ENCODE assay signal across 8 cellular contexts in genomic region chr6:144344651-144345050, GRCh38. TPM values are rescaled to one million over a fixed set of nuclear protein-coding genes. Genes with fewer than 3 reads are reported as not detected.
DNase-seq lines count a peak whose midpoint lies in the region; ATAC-seq and TF ChIP-seq lines count a peak whose summit lies in the region.

No MANE protein-coding gene starts in this region.

- TF ChIP-seq CTCF in right atrium auricular region (IDR thresholded peaks at IDR 0.05), result no peak
- TF ChIP-seq CTCF in MCF 10A (IDR thresholded peaks at IDR 0.05; ENCODE audit: unreplicated experiment), result no peak

- 16% methylated on average over 5 of the region's 5 CpGs for WGBS in thymus
- WGBS in trophoblast cell (ENCODE audit: extremely low coverage, insufficient coverage, insufficient read length), result no CpG with 5 or more reads among the region's 5 CpGs

- H3K14ac ChIP-seq in trophoblast cell (ENCODE audit: low read length), result no peak overlapping the region

- no peak overlapping the region for H2BK120ac ChIP-seq in trophoblast cell (ENCODE audit: insufficient read depth, low read length, poor library complexity)

- H3K4me1 ChIP-seq in right atrium auricular region (peaks cover 0 to 61% of the 10 kb centered on the region in 2 donors), thymus (ENCODE audit: control insufficient read depth, insufficient read depth, low read length) (peaks cover 18% of the 10 kb centered on the region), trophoblast cell (ENCODE audit: control insufficient read depth in 1 of 2, insufficient read depth in 2 of 2, low read length in 2 of 2) (peaks cover 12 to 19% of the 10 kb centered on the region in 2 experiments)

- no peaks in the 10 kb centered on the region for H3K9me3 ChIP-seq in right atrium auricular region
- no peaks in the 10 kb centered on the region for H3K9me3 ChIP-seq in thymus (ENCODE audit: control insufficient read depth)
- H3K9me3 ChIP-seq in trophoblast cell (ENCODE audit: insufficient read depth, low read depth, low read length), result no peaks in the 10 kb centered on the region

- no peak overlapping the region for H4K91ac ChIP-seq in trophoblast cell (ENCODE audit: low read depth, low read length)

- ATAC-seq in Right ventricle myocardium superior (ENCODE audit: poor library complexity) (no peak), HG03159 (IDR thresholded peaks at IDR 0.05; ENCODE audit: unreplicated experiment) (peak; percentile 40)

- no peak overlapping the region for H2BK5ac ChIP-seq in trophoblast cell (ENCODE audit: low read depth, low read length, poor library complexity)

- DNase-seq in right atrium auricular region (ENCODE audit: low spot score) (no peak), Right ventricle myocardium superior (no peak), MCF 10A (ENCODE audit: unreplicated experiment) (no peak), COR-L47 (lab: John Stamatoyannopoulos, UW) (no peak), trophoblast cell (no peak), cerebellar nuclear complex (lab: John Stamatoyannopoulos, UW) (no peak)

- H2AK5ac ChIP-seq in trophoblast cell (ENCODE audit: low read length), result no peak overlapping the region

- H3K27ac ChIP-seq in right atrium auricular region, result peak overlapping the region; percentile 12 to 52
- H3K27ac ChIP-seq in thymus (ENCODE audit: low read depth), result peak overlapping the region; percentile 91
- H3K27ac ChIP-seq in trophoblast cell (ENCODE audit: low read depth, low read length), result no peak overlapping the region

- no peak overlapping the region for H3K4me2 ChIP-seq in trophoblast cell (ENCODE audit: low read length)

- intact Hi-C loops in Right ventricle myocardium superior (cut with DNase I) (loop anchor here (5.0 kb wide), 1 partner anchor 42 kb away; no protein-coding TSS in a partner anchor), MCF 10A (cut with micrococcal nuclease) (loop anchor here (10.0 kb wide), 1 partner anchor 70 kb away; no protein-coding TSS in a partner anchor)

- H3K4me3 ChIP-seq in right atrium auricular region (peak overlapping the region in 1 of 2 donors; percentile 1), thymus (ENCODE audit: low read length) (peak overlapping the region; percentile 44), trophoblast cell (ENCODE audit: low read depth, low read length) (no peak overlapping the region)

- no peak overlapping the region for H4K8ac ChIP-seq in trophoblast cell (ENCODE audit: low read depth, low read length)

- no peak overlapping the region for H3K18ac ChIP-seq in trophoblast cell (ENCODE audit: low read length)

- CTCF ChIA-PET in MCF 10A (lab: Yijun Ruan, JAX), result interaction anchor here (0.7 kb wide), 1 partner anchor 242 kb away, joined by 4 read pairs; no protein-coding TSS in a partner anchor

- peaks cover 54% of the 10 kb centered on the region for H3K4me1 Mint-ChIP-seq in MCF 10A (ENCODE audit: insufficient read depth, unreplicated experiment)

- H4K12ac ChIP-seq in trophoblast cell (ENCODE audit: low read depth, low read length), result no peak overlapping the region

- H3K79me1 ChIP-seq in trophoblast cell (ENCODE audit: low read length), result peaks cover 10% of the 10 kb centered on the region

- no peak overlapping the region for H3K4me3 Mint-ChIP-seq in MCF 10A (ENCODE audit: unreplicated experiment)

- no peak overlapping the region for H2BK12ac ChIP-seq in trophoblast cell (ENCODE audit: low read length)

- H3K79me2 ChIP-seq in trophoblast cell (ENCODE audit: control insufficient read depth, insufficient read depth, low read length, poor library complexity), result peaks cover 3% of the 10 kb centered on the region

- POLR2A ChIA-PET in MCF 10A (lab: Yijun Ruan, JAX), result interaction anchor here (0.6 to 1.3 kb wide), 2 partner anchors 29 to 40 kb away, joined by 3 read pairs; no protein-coding TSS in a partner anchor

- no peaks in the 10 kb centered on the region for H3K27me3 ChIP-seq in right atrium auricular region
- H3K27me3 ChIP-seq in thymus (ENCODE audit: control insufficient read depth, insufficient read depth), result no peaks in the 10 kb centered on the region
- no peaks in the 10 kb centered on the region for H3K27me3 ChIP-seq in trophoblast cell (ENCODE audit: insufficient read depth, low read length)

- no peak overlapping the region for H3K23ac ChIP-seq in trophoblast cell (ENCODE audit: low read length)

- no peaks in the 10 kb centered on the region for H3K9me3 Mint-ChIP-seq in MCF 10A (ENCODE audit: unreplicated experiment)

- no peak overlapping the region for H2AFZ ChIP-seq in trophoblast cell (ENCODE audit: insufficient read depth, low read length, poor library complexity)

- no TSS peak for BruUV-seq in MCF 10A (replicated peaks; lab: Mats Ljungman, UMichigan)

- no peak overlapping the region for H3K9ac ChIP-seq in trophoblast cell (ENCODE audit: low read length)

- peak overlapping the region; percentile 61 for H3K27ac Mint-ChIP-seq in MCF 10A (ENCODE audit: low read depth, unreplicated experiment)

- no peaks in the 10 kb centered on the region for H3K36me3 ChIP-seq in right atrium auricular region
- H3K36me3 ChIP-seq in thymus (ENCODE audit: control insufficient read depth, insufficient read depth), result no peaks in the 10 kb centered on the region
- no peaks in the 10 kb centered on the region for H3K36me3 ChIP-seq in trophoblast cell (ENCODE audit: control insufficient read depth in 1 of 2, insufficient read depth in 2 of 2, low read length in 2 of 2)

- peaks cover 12% of the 10 kb centered on the region for H3K36me3 Mint-ChIP-seq in MCF 10A (ENCODE audit: insufficient read depth, unreplicated experiment)

- H3K27me3 Mint-ChIP-seq in MCF 10A (ENCODE audit: insufficient read depth, unreplicated experiment), result no peaks in the 10 kb centered on the region

- no peak overlapping the region for H3K4ac ChIP-seq in trophoblast cell (ENCODE audit: low read depth, low read length)

RNA-seq across cellular contexts. Expression of gene UTRN, which starts 59.5 kb away (rescaled TPM):
- total RNA-seq in right atrium auricular region (10 to 100 TPM; 57.5 to 75.8 TPM), Right ventricle myocardium superior (65.8 TPM), MCF 10A (2022) (78.7 and 84.8 TPM in 2 replicates)
- polyA plus RNA-seq in thymus, result 16.8 TPM
- polyA plus RNA-seq in trophoblast cell (2013), result 23.2 and 24.1 TPM in 2 replicates
